Comparison of ENCODE assay signal across 1 cellular context in genomic region chr11:113332638-113333329, GRCh38.
TF ChIP-seq lines count a peak whose summit lies in the region.

No MANE protein-coding gene starts in this region.

TF ChIP-seq in HEK293T, 16 proteins besides CTCF, POLR2A, EP300 and RAD21:
- no peak for TF ChIP-seq ELF4 (IDR thresholded peaks at IDR 0.05)
- TF ChIP-seq L3MBTL2 (conservative IDR thresholded peaks at IDR 0.05), result no peak
- TF ChIP-seq ARNT (IDR thresholded peaks at IDR 0.05), result no peak
- TF ChIP-seq SP1 (IDR thresholded peaks at IDR 0.05), result no peak
- TF ChIP-seq, protein P1, sequence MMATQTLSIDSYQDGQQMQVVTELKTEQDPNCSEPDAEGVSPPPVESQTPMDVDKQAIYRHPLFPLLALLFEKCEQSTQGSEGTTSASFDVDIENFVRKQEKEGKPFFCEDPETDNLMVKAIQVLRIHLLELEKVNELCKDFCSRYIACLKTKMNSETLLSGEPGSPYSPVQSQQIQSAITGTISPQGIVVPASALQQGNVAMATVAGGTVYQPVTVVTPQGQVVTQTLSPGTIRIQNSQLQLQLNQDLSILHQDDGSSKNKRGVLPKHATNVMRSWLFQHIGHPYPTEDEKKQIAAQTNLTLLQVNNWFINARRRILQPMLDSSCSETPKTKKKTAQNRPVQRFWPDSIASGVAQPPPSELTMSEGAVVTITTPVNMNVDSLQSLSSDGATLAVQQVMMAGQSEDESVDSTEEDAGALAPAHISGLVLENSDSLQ (IDR thresholded peaks at IDR 0.05), result no peak
- TF ChIP-seq FOXK2 (IDR thresholded peaks at IDR 0.05), result no peak
- TF ChIP-seq SUZ12 (IDR thresholded peaks at IDR 0.05), result no peak
- TF ChIP-seq CTBP1 (IDR thresholded peaks at IDR 0.05; ENCODE audit: borderline replicate concordance), result no peak
- no peak for TF ChIP-seq HDGF (IDR thresholded peaks at IDR 0.05; ENCODE audit: borderline replicate concordance)
- TF ChIP-seq FOXA1 (IDR thresholded peaks at IDR 0.05), result no peak
- TF ChIP-seq BHLHE40 (IDR thresholded peaks at IDR 0.05; ENCODE audit: borderline replicate concordance), result no peak
- TF ChIP-seq TARDBP (IDR thresholded peaks at IDR 0.05), result no peak
